In the genomic region with DNA sequence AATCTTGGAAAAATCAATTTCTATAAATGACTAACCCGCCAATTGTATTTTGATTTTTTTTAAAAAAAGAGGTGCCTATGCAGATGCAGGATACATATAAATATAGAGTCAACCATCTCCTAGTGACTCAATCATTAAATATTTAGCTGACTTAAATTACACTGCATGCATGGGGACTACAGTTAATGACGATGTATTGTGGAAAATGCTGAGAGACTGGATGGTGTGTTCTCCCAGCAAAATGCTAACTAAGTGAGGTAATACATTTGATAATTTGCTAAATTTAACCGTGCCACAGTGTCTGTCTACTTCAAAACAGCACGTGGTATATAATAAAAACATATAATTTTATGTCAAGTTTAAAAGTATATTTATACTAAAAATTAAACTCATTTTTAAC, we compare ENCODE assay signal across 17 cellular contexts.
DNase-seq lines count a peak whose midpoint lies in the region; FAIRE-seq and TF ChIP-seq lines count a peak whose summit lies in the region.
"Had no signal": no experiment of that assay in that cellular context is flagged by ENCODE, and none has a peak within 500 bp of the region (broad histone marks: within the 10 kb centered on the region; RNA-seq: fewer than 3 reads in every experiment).

No MANE protein-coding gene starts in this region.

- peak overlapping the region; percentile 57 for H3K27ac Mint-ChIP-seq in chondrocyte (ENCODE audit: unreplicated experiment)
- H3K27ac Mint-ChIP-seq: CD14-positive monocyte, H9 had no signal

- H3K4me3 Mint-ChIP-seq in chondrocyte (ENCODE audit: unreplicated experiment): no peak overlapping the region
- H3K4me3 Mint-ChIP-seq: CD14-positive monocyte, H9 had no signal

- FAIRE-seq in H54 (lab: Jason Lieb, UNC) (no peak), D721Med (lab: Jason Lieb, UNC) (no peak)
- FAIRE-seq: K562 had no signal

- peaks cover 46% of the 10 kb centered on the region for H3K4me1 Mint-ChIP-seq in chondrocyte (ENCODE audit: low read depth)
- H3K4me1 Mint-ChIP-seq: CD14-positive monocyte had no signal

- TF ChIP-seq POLR2A in H54 (IDR thresholded peaks at IDR 0.05; ENCODE audit: low read depth, low read length): no peak

- H3K9me3 Mint-ChIP-seq in chondrocyte (ENCODE audit: low read depth): no peaks in the 10 kb centered on the region
- H3K9me3 Mint-ChIP-seq: H9 had no signal

- H3K27me3 Mint-ChIP-seq in chondrocyte (ENCODE audit: low read depth): no peaks in the 10 kb centered on the region

- in situ Hi-C loops in KBM-7 (cut with MboI; ENCODE audit: low pct_unique_long_range_greater_than_20kb, low sequenced_read_pairs): no loop called here

- TF ChIP-seq CTCF in chondrocyte (IDR thresholded peaks at IDR 0.05) (no peak), D721Med (IDR thresholded peaks at IDR 0.05; ENCODE audit: insufficient read depth, missing control alignments) (no peak)

- DNase-seq in A172 (ENCODE audit: low spot score) (peak; percentile 10), H54 (ENCODE audit: insufficient read length, low spot score) (peak; percentile 4), chondrocyte (ENCODE audit: low spot score) (no peak), myocyte (ENCODE audit: low read depth) (peak; percentile 49), KBM-7 (no peak), D721Med (ENCODE audit: insufficient read length, low spot score) (no peak), amygdala (lab: John Stamatoyannopoulos, UW) (no peak)
- no peak for DNase-seq in activated effector memory CD4-positive, alpha-beta T cell treated with Interleukin-2 at 50 U/mL for 16 hours
- DNase-seq: AML-193, DMS153, H9, NCI-H1436 treated with DMSO at 0.1 percent for 48 hours, NCI-H2029 treated with DMSO at 0.1 percent for 48 hours, NCI-H748 treated with DMSO at 0.1 percent for 48 hours, OCI-M1 had no signal

- H3K36me3 Mint-ChIP-seq in chondrocyte (ENCODE audit: low read depth): peaks cover 3% of the 10 kb centered on the region
- H3K36me3 Mint-ChIP-seq: CD14-positive monocyte had no signal

Comparison
In these comparisons a context has a peak if more than half of its experiments do, and no peak if none do; other contexts are left out.
1. DNase-seq: peak in A172 (single experiment), H54 (single experiment) and myocyte (single experiment); none in chondrocyte (single experiment), KBM-7 (single experiment), activated effector memory CD4-positive, alpha-beta T cell treated with Interleukin-2 at 50 U/mL for 16 hours (single experiment), D721Med (single experiment) and amygdala (0 of 56).